Comparison of ENCODE assay signal across 10 cellular contexts in the genomic region with DNA sequence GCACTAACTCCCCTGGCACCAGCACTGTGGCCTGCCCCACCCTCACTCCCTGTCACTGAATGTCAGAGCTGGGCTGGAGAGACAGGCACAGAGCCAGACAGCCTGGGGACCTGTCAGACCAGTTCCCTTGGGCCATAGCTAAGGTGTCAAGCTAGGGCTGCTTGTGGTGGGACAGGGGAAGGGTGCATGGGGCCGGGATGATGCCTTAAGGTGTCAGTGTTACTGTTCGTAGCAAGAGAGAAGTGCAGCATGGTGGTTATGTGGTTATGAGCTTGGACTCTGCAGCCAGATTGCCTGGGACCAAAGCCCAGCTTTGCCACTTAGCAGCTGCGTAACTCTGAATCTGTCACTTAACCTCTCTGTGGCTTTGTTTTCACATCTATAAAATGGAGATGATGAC. TPM values are rescaled to one million over a fixed set of nuclear protein-coding genes. Genes with fewer than 3 reads are reported as not detected.
DNase-seq lines count a peak whose midpoint lies in the region; ATAC-seq and TF ChIP-seq lines count a peak whose summit lies in the region.
"Had no signal": no experiment of that assay in that cellular context is flagged by ENCODE, and none has a peak within 500 bp of the region (broad histone marks: within the 10 kb centered on the region; RNA-seq: fewer than 3 reads in every experiment).

No MANE protein-coding gene starts in this region.

- no peak for TF ChIP-seq POLR2A in Peyer's patch (IDR thresholded peaks at IDR 0.05)

- CTCF ChIA-PET in CD4-positive, alpha-beta memory T cell (lab: Charles Lee; ENCODE audit: partially characterized antibody): interaction anchor here (0.8 to 11.9 kb wide), 7 partner anchors 10 to 85 kb away, joined by 3 to 270 read pairs (median 4); a partner anchor contains a TSS

- TF ChIP-seq CTCF in Peyer's patch (IDR thresholded peaks at IDR 0.05) (no peak), CD14-positive monocyte (IDR thresholded peaks at IDR 0.05) (no peak)

- H3K27me3 ChIP-seq in CD4-positive, alpha-beta memory T cell (ENCODE audit: insufficient read depth, low read length): no peaks in the 10 kb centered on the region
- no peaks in the 10 kb centered on the region for H3K27me3 ChIP-seq in Peyer's patch

- H3K27ac ChIP-seq in CD4-positive, alpha-beta memory T cell (ENCODE audit: low read depth, low read length): no peak overlapping the region
- peak overlapping the region; percentile 11 to 70 (median 32) for H3K27ac ChIP-seq in Peyer's patch

- H3K36me3 Mint-ChIP-seq in CD4-positive, alpha-beta memory T cell: no peaks in the 10 kb centered on the region
- no peaks in the 10 kb centered on the region for H3K36me3 Mint-ChIP-seq in memory B cell
- H3K36me3 Mint-ChIP-seq in CD14-positive monocyte: no peaks in the 10 kb centered on the region

- DNase-seq in CD4-positive, alpha-beta memory T cell: no peak
- DNase-seq in Peyer's patch (peak in 2 of 3 donors; percentile 75 to 78), memory B cell (ENCODE audit: low spot score in 2 of 2) (no peak), CD14-positive monocyte (ENCODE audit: low spot score) (no peak), HPDE6-E6E7 (ENCODE audit: extremely low spot score) (no peak), sciatic nerve (ENCODE audit: low spot score) (no peak), AG20443 (ENCODE audit: low spot score) (no peak)
- DNase-seq: stimulated activated naive CD8-positive, alpha-beta T cell treated with anti-CD3 and anti-CD28 coated beads, Interleukin-15, amount 100 ng/mL, for 72 hours had no signal

- peak overlapping the region in 4 of 7 donors; percentile 4 to 55 (median 20) for H3K27ac Mint-ChIP-seq in CD4-positive, alpha-beta memory T cell
- H3K27ac Mint-ChIP-seq in memory B cell: peak overlapping the region; percentile 56
- H3K27ac Mint-ChIP-seq in CD14-positive monocyte: no peak overlapping the region
- H3K27ac Mint-ChIP-seq: stimulated activated naive CD8-positive, alpha-beta T cell treated with anti-CD3 and anti-CD28 coated beads, Interleukin-15, amount 100 ng/mL, for 72 hours had no signal

- no peaks in the 10 kb centered on the region for H3K9me3 Mint-ChIP-seq in CD4-positive, alpha-beta memory T cell
- H3K9me3 Mint-ChIP-seq in memory B cell: no peaks in the 10 kb centered on the region
- H3K9me3 Mint-ChIP-seq in CD14-positive monocyte: no peaks in the 10 kb centered on the region
- H3K9me3 Mint-ChIP-seq: nephron; stimulated activated naive CD8-positive, alpha-beta T cell treated with anti-CD3 and anti-CD28 coated beads, Interleukin-15, amount 100 ng/mL, for 72 hours had no signal

- POLR2A ChIA-PET in CD4-positive, alpha-beta memory T cell (lab: Charles Lee; ENCODE audit: partially characterized antibody): interaction anchor here (1.2 to 2.6 kb wide), 5 partner anchors 10 to 76 kb away, joined by 3 to 9 read pairs (median 3); a partner anchor contains a TSS

- no peaks in the 10 kb centered on the region for H3K27me3 Mint-ChIP-seq in CD4-positive, alpha-beta memory T cell
- no peaks in the 10 kb centered on the region for H3K27me3 Mint-ChIP-seq in memory B cell
- H3K27me3 Mint-ChIP-seq in CD14-positive monocyte (ENCODE audit: low read depth in 3 of 3): peaks cover 5 to 16% (median 11%) of the 10 kb centered on the region in 3 donors

- peaks cover 39% of the 10 kb centered on the region for H3K4me1 ChIP-seq in CD4-positive, alpha-beta memory T cell (ENCODE audit: insufficient read depth, low read length)
- peaks cover 0 to 50% (median 5%) of the 10 kb centered on the region in 4 donors for H3K4me1 ChIP-seq in Peyer's patch

- no peak overlapping the region for H3K4me3 ChIP-seq in CD4-positive, alpha-beta memory T cell (ENCODE audit: low read length in 2 of 2)
- no peak overlapping the region for H3K4me3 ChIP-seq in Peyer's patch

- no peak overlapping the region for H3K4me3 Mint-ChIP-seq in CD4-positive, alpha-beta memory T cell
- no peak overlapping the region for H3K4me3 Mint-ChIP-seq in memory B cell
- no peak overlapping the region for H3K4me3 Mint-ChIP-seq in CD14-positive monocyte

- peaks cover 18 to 28% (median 23%) of the 10 kb centered on the region in 4 donors for H3K4me1 Mint-ChIP-seq in CD4-positive, alpha-beta memory T cell
- H3K4me1 Mint-ChIP-seq in memory B cell: peaks cover 39% of the 10 kb centered on the region
- peaks cover 42% of the 10 kb centered on the region for H3K4me1 Mint-ChIP-seq in CD14-positive monocyte

- ATAC-seq in GM21526 (IDR thresholded peaks at IDR 0.05; ENCODE audit: low FRiP score, unreplicated experiment) (peak; percentile 4), memory B cell (ENCODE audit: low read depth) (no peak), sciatic nerve (no peak)

- no peaks in the 10 kb centered on the region for H3K36me3 ChIP-seq in CD4-positive, alpha-beta memory T cell (ENCODE audit: insufficient read depth, low read length)
- H3K36me3 ChIP-seq in Peyer's patch: no peaks in the 10 kb centered on the region

- intact Hi-C loops in CD4-positive, alpha-beta memory T cell (cut with micrococcal nuclease): no loop called here
- intact Hi-C loops in CD14-positive monocyte (cut with micrococcal nuclease) (no loop called here), sciatic nerve (cut with DNase I) (no loop called here)

- no peaks in the 10 kb centered on the region for H3K9me3 ChIP-seq in CD4-positive, alpha-beta memory T cell (ENCODE audit: control insufficient read depth in 1 of 2, low read length in 2 of 2)
- H3K9me3 ChIP-seq in Peyer's patch: no peaks in the 10 kb centered on the region

RNA-seq across cellular contexts. Expression of a gene that starts 3.8 kb away (rescaled TPM):
- total RNA-seq in CD4-positive, alpha-beta memory T cell: under 1 TPM; 0.15 to 0.39 TPM
- under 1 TPM in 1 of 2 donors, not detected in 1; 0.14 TPM for polyA plus RNA-seq in CD4-positive, alpha-beta memory T cell
- total RNA-seq in Peyer's patch: 10 to 100 TPM in 3 of 4 donors, 1 to 10 TPM in 1; 4.9 to 33.0 (median 16.9) TPM
- polyA plus RNA-seq in CD14-positive monocyte: under 1 TPM; 0.08 to 0.60 TPM
- total RNA-seq in sciatic nerve: 73.4 TPM

RNA-seq across cellular contexts. Expression of a gene that starts 18.2 kb away (rescaled TPM):
- 10 to 100 TPM; 12.1 to 12.3 TPM for total RNA-seq in CD4-positive, alpha-beta memory T cell
- 1 to 10 TPM; 8.7 to 9.0 TPM for polyA plus RNA-seq in CD4-positive, alpha-beta memory T cell
- total RNA-seq in Peyer's patch (10 to 100 TPM; 14.9 to 21.5 (median 15.9) TPM), sciatic nerve (47.9 TPM)
- 10 to 100 TPM; 15.8 to 19.6 TPM for polyA plus RNA-seq in CD14-positive monocyte

RNA-seq across cellular contexts. Expression of a gene that starts 29.6 kb away (rescaled TPM):
- total RNA-seq in CD4-positive, alpha-beta memory T cell: not detected
- not detected for polyA plus RNA-seq in CD4-positive, alpha-beta memory T cell
- not detected for total RNA-seq in Peyer's patch
- under 1 TPM in 1 of 2 donors, not detected in 1; 0.40 TPM for polyA plus RNA-seq in CD14-positive monocyte
- 0.40 TPM for total RNA-seq in sciatic nerve

RNA-seq across cellular contexts. Expression of a gene that starts 49.1 kb away (rescaled TPM):
- 10 to 100 TPM; 40.8 to 41.8 TPM for total RNA-seq in CD4-positive, alpha-beta memory T cell
- 10 to 100 TPM; 32.1 to 33.3 TPM for polyA plus RNA-seq in CD4-positive, alpha-beta memory T cell
- 10 to 100 TPM in 3 of 4 donors, 1 to 10 TPM in 1; 5.4 to 33.8 (median 13.3) TPM for total RNA-seq in Peyer's patch
- 10 to 100 TPM; 19.0 to 20.6 TPM for polyA plus RNA-seq in CD14-positive monocyte
- 25.8 TPM for total RNA-seq in sciatic nerve

Comparison
In these comparisons a context has a peak if more than half of its experiments do, and no peak if none do; other contexts are left out.
1. DNase-seq: peak in Peyer's patch (2 of 3); none in CD4-positive, alpha-beta memory T cell (0 of 5), memory B cell (0 of 2), CD14-positive monocyte (single experiment), HPDE6-E6E7 (single experiment), sciatic nerve (single experiment) and AG20443 (single experiment).
2. H3K27ac Mint-ChIP-seq: peak in CD4-positive, alpha-beta memory T cell (4 of 7) and memory B cell (single experiment); none in CD14-positive monocyte (0 of 7).
3. RNA of a gene that starts 3.8 kb away (total RNA-seq): 73.4 TPM in sciatic nerve (single experiment) and 4.9 to 33.0 TPM in Peyer's patch; 0.15 to 0.39 TPM in CD4-positive, alpha-beta memory T cell; every median in the first group is over 4 times any median in the second.